Comparison of ENCODE assay signal across 7 cellular contexts in the genomic region with DNA sequence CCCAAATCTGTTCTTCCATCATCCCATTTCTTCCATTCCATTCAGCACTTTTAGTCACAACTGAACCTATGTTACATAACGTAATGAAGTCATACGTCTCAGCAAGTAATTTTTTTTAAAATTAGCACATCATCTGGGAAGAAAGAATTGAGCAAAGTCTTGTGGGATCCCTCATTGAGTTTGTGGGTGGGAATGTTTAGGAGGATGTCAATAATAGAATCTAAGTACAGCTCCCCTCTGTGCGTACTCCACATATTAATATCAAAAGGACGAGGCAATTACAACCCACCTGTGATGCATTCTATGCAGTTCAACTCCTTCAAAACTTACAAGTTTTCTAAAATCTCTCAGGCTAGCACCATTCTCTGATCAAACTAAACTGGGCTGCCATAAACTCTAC.
"Had no signal": no experiment of that assay in that cellular context is flagged by ENCODE, and none has a peak within 500 bp of the region (broad histone marks: within the 10 kb centered on the region; RNA-seq: fewer than 3 reads in every experiment).

No MANE protein-coding gene starts in this region.

- H3K4me3 ChIP-seq: GM23338, HAP-1 had no signal

- H3K9me3 ChIP-seq: HAP-1 had no signal

- DNase-seq: GOT3, H7, H9, HCEC 1CT, HFFc6 had no signal

- H3K36me3 ChIP-seq: HAP-1 had no signal

- H2AFZ ChIP-seq: GM23338 had no signal
